In genomic region chr10:100747061-100747825, GRCh38 we compare ENCODE assay signal across 15 cellular contexts. TPM values are rescaled to one million over a fixed set of nuclear protein-coding genes. Genes with fewer than 3 reads are reported as not detected.
DNase-seq lines count a peak whose midpoint lies in the region; ATAC-seq, FAIRE-seq and TF ChIP-seq lines count a peak whose summit lies in the region.
"Had no signal": no experiment of that assay in that cellular context is flagged by ENCODE, and none has a peak within 500 bp of the region (broad histone marks: within the 10 kb centered on the region; RNA-seq: fewer than 3 reads in every experiment).

No MANE protein-coding gene starts in this region.

- peaks cover 28 to 43% of the 10 kb centered on the region in 2 experiments for H4K20me1 ChIP-seq in H1 (replicated peaks in 1 of 2; ENCODE audit: control insufficient read depth in 1 of 2, insufficient read depth in 2 of 2, low read length in 2 of 2)
- H4K20me1 ChIP-seq in neural progenitor cell (ENCODE audit: low read depth): peaks cover 98% of the 10 kb centered on the region

- H4K8ac ChIP-seq in H1 (ENCODE audit: extremely low read depth, insufficient read depth, low read length): no peak overlapping the region

- no peak overlapping the region for H2BK120ac ChIP-seq in H1 (replicated peaks; ENCODE audit: low read depth, low read length)

- H3K36me3 ChIP-seq in CD8-positive, alpha-beta T cell (ENCODE audit: insufficient read depth, low read length): no peaks in the 10 kb centered on the region
- H3K36me3 ChIP-seq in HAP-1 (replicated peaks): no peaks in the 10 kb centered on the region
- H3K36me3 ChIP-seq in H1 (ENCODE audit: control insufficient read depth in 2 of 4, insufficient read depth in 4 of 4, low read length in 3 of 4): peaks cover 0 to 7% (median 0%) of the 10 kb centered on the region in 4 experiments; a peak in 1 of 8 replicates
- no peaks in the 10 kb centered on the region for H3K36me3 ChIP-seq in neural progenitor cell

- H3K27ac Mint-ChIP-seq in CD8-positive, alpha-beta T cell: no peak overlapping the region
- H3K27ac Mint-ChIP-seq in neural progenitor cell: no peak overlapping the region

- no peak overlapping the region for H3K14ac ChIP-seq in H1 (ENCODE audit: insufficient read length)

- H3K9me3 ChIP-seq in CD8-positive, alpha-beta T cell (ENCODE audit: low read length): no peaks in the 10 kb centered on the region
- H3K9me3 ChIP-seq in HAP-1 (no peaks in the 10 kb centered on the region), H1 (ENCODE audit: insufficient read depth in 2 of 2, low read depth in 1 of 2, low read length in 1 of 2) (no peaks in the 10 kb centered on the region), neural progenitor cell (ENCODE audit: low read depth) (no peaks in the 10 kb centered on the region)

- H2AFZ ChIP-seq in H1 (ENCODE audit: low read length) (no peak overlapping the region), neural progenitor cell (replicated peaks) (no peak overlapping the region)

- H3K27me3 ChIP-seq in CD8-positive, alpha-beta T cell (ENCODE audit: insufficient read depth, low read length): peaks cover 66% of the 10 kb centered on the region
- H3K27me3 ChIP-seq in HAP-1 (ENCODE audit: low read depth) (peaks cover 91% of the 10 kb centered on the region), H1 (replicated peaks in 1 of 4; ENCODE audit: control insufficient read depth in 3 of 4, extremely low read depth in 1 of 4, insufficient read depth in 3 of 4, low read length in 3 of 4) (peaks cover 84 to 94% (median 92%) of the 10 kb centered on the region in 4 experiments), neural progenitor cell (peaks cover 100% of the 10 kb centered on the region)

- no peak overlapping the region for H3K56ac ChIP-seq in H1 (replicated peaks; ENCODE audit: insufficient read length, low read depth, low read length)

- no peak overlapping the region for H4K91ac ChIP-seq in H1 (replicated peaks; ENCODE audit: insufficient read length, low read length)

- no peaks in the 10 kb centered on the region for H3K36me3 Mint-ChIP-seq in CD8-positive, alpha-beta T cell
- H3K36me3 Mint-ChIP-seq in neural progenitor cell: no peaks in the 10 kb centered on the region

- H3K9me3 Mint-ChIP-seq in CD8-positive, alpha-beta T cell: no peaks in the 10 kb centered on the region
- peaks cover 2% of the 10 kb centered on the region for H3K9me3 Mint-ChIP-seq in neural progenitor cell

- H2BK12ac ChIP-seq in H1 (ENCODE audit: low read depth, low read length): no peak overlapping the region

- H4K5ac ChIP-seq in H1 (ENCODE audit: insufficient read length, low read depth, low read length): no peak overlapping the region

- TF ChIP-seq CTCF in CD8-positive, alpha-beta T cell (IDR thresholded peaks at IDR 0.05): no peak
- TF ChIP-seq CTCF in H1 (IDR thresholded peaks at IDR 0.05; ENCODE audit: control extremely low read depth in 1 of 3, insufficient read depth in 1 of 3, low read depth in 1 of 3, low read length in 3 of 3): no peak
- no peak for TF ChIP-seq CTCF in neural progenitor cell (IDR thresholded peaks at IDR 0.05)

- TF ChIP-seq RAD21 in H1 (IDR thresholded peaks at IDR 0.05 in 1 of 2, conservative IDR thresholded peaks at IDR 0.05 in 1 of 2; ENCODE audit: low read depth in 2 of 2, low read length in 2 of 2): no peak

- H3K23ac ChIP-seq in H1 (ENCODE audit: insufficient read length): no peak overlapping the region

- H3K4me1 Mint-ChIP-seq in CD8-positive, alpha-beta T cell (ENCODE audit: low read depth): peaks cover 42% of the 10 kb centered on the region
- H3K4me1 Mint-ChIP-seq in neural progenitor cell: peaks cover 50% of the 10 kb centered on the region

- no peak overlapping the region for H2AK5ac ChIP-seq in H1 (ENCODE audit: low read depth, low read length)

- no peak for TF ChIP-seq EP300 in H1 (IDR thresholded peaks at IDR 0.05; ENCODE audit: borderline replicate concordance in 1 of 2, low read depth in 2 of 2, low read length in 2 of 2)

- H2BK15ac ChIP-seq in H1 (ENCODE audit: low read length): no peak overlapping the region

- H3K4me3 Mint-ChIP-seq in CD8-positive, alpha-beta T cell: peak overlapping the region; percentile 65
- peak overlapping the region; percentile 80 for H3K4me3 Mint-ChIP-seq in neural progenitor cell

- no peak for DNase-seq in CD8-positive, alpha-beta T cell
- no peak for DNase-seq in HAP-1 (ENCODE audit: low spot score in 2 of 2)
- DNase-seq in H1 (ENCODE audit: low read depth in 1 of 2, low spot score in 2 of 2): no peak
- DNase-seq in neural progenitor cell (ENCODE audit: low spot score): peak; percentile 49
- DNase-seq in Ammon's horn (ENCODE audit: low spot score): no peak
- DNase-seq in NCI-H2029 treated with DMSO at 0.1 percent for 48 hours (lab: John Stamatoyannopoulos, UW): no peak
- no peak for DNase-seq in hippocampal formation (lab: John Stamatoyannopoulos, UW)
- DNase-seq: activated CD4-positive, alpha-beta T cell treated with anti-CD3 and anti-CD28 coated beads for 4 hours; activated naive CD4-positive, alpha-beta T cell treated with Interleukin-2 at 50 U/mL for 16 hours; GDM1; NCI-H1092 had no signal

- H3K27ac ChIP-seq in CD8-positive, alpha-beta T cell (ENCODE audit: low read depth, low read length): no peak overlapping the region
- H3K27ac ChIP-seq in H1 (ENCODE audit: low read depth, low read length) (no peak overlapping the region), neural progenitor cell (no peak overlapping the region)

- H3K79me2 ChIP-seq in H1 (ENCODE audit: control insufficient read depth in 1 of 2, insufficient read depth in 2 of 2, low read length in 2 of 2): no peaks in the 10 kb centered on the region
- no peaks in the 10 kb centered on the region for H3K79me2 ChIP-seq in neural progenitor cell (ENCODE audit: low read depth)

- H3K4me1 ChIP-seq in CD8-positive, alpha-beta T cell (ENCODE audit: insufficient read depth, low read length): peaks cover 56% of the 10 kb centered on the region
- H3K4me1 ChIP-seq in HAP-1: no peaks in the 10 kb centered on the region
- peaks cover 0 to 22% (median 12%) of the 10 kb centered on the region in 4 experiments; a peak in 6 of 7 replicates for H3K4me1 ChIP-seq in H1 (replicated peaks in 1 of 4; ENCODE audit: control insufficient read depth in 3 of 4, insufficient read depth in 4 of 4, low read length in 3 of 4)
- H3K4me1 ChIP-seq in neural progenitor cell: peaks cover 62% of the 10 kb centered on the region

- no peak overlapping the region for H3K4me3 ChIP-seq in CD8-positive, alpha-beta T cell (ENCODE audit: low read depth, low read length)
- H3K4me3 ChIP-seq in HAP-1: peak overlapping the region; percentile 38
- no peak overlapping the region; a peak in 1 of 8 replicates for H3K4me3 ChIP-seq in H1 (ENCODE audit: extremely low read depth in 1 of 4, insufficient read depth in 2 of 4, low read depth in 3 of 4, low read length in 4 of 4)
- H3K4me3 ChIP-seq in neural progenitor cell: peak overlapping the region; percentile 22

- no peak for TF ChIP-seq POLR2A in H1 (IDR thresholded peaks at IDR 0.05; ENCODE audit: control extremely low read depth in 1 of 2, low read depth in 2 of 2, low read length in 2 of 2)

- H3K4ac ChIP-seq in H1 (replicated peaks; ENCODE audit: insufficient read length, low read depth, low read length): no peak overlapping the region

- H3K9ac ChIP-seq in H1 (replicated peaks in 1 of 4; ENCODE audit: extremely low read depth in 1 of 4, low read depth in 3 of 4, low read length in 3 of 4) (no peak overlapping the region), neural progenitor cell (no peak overlapping the region)

- POLR2A ChIA-PET in CD8-positive, alpha-beta T cell (lab: Charles Lee): no interaction called here
- POLR2A ChIA-PET in H1 (lab: Charles Lee; ENCODE audit: partially characterized antibody): interaction anchor here (2.2 kb wide), 1 partner anchor 10 kb away, joined by 7 read pairs; no protein-coding TSS in a partner anchor

- H3K27me3 Mint-ChIP-seq in CD8-positive, alpha-beta T cell (ENCODE audit: low read depth): peaks cover 74% of the 10 kb centered on the region
- H3K27me3 Mint-ChIP-seq in neural progenitor cell (ENCODE audit: insufficient read depth, low read depth): peaks cover 90% of the 10 kb centered on the region

- intact Hi-C loops in CD8-positive, alpha-beta T cell (cut with DNase I, micrococcal nuclease): loop anchor here in 1 of 2 experiments (10.0 kb wide), 1 partner anchor 312 kb away; no protein-coding TSS in a partner anchor

- in situ Hi-C loops in HAP-1 (cut with MboI; ENCODE audit: low sequenced_read_pairs): no loop called here

- H3K18ac ChIP-seq in H1 (ENCODE audit: extremely low read depth, low read length): no peak overlapping the region

- no peaks in the 10 kb centered on the region for H3K79me1 ChIP-seq in H1 (ENCODE audit: low read depth, low read length)

- H3F3A ChIP-seq in neural progenitor cell (ENCODE audit: low read depth): peaks cover 43% of the 10 kb centered on the region

- FAIRE-seq in H1 (lab: Jason Lieb, UNC): no peak

- no peak overlapping the region for H2BK20ac ChIP-seq in H1 (ENCODE audit: low read length)

- ATAC-seq in CD8-positive, alpha-beta T cell: no peak
- ATAC-seq: sciatic nerve had no signal

- 6% methylated on average over 26 of the region's 26 CpGs; no CpG with 5 or more reads in 1 of the 2 experiments for WGBS in H1 (ENCODE audit: extremely low coverage in 1 of 2, insufficient coverage in 1 of 2, insufficient read length in 1 of 2, insufficient replicate concordance in 2 of 2, low coverage in 1 of 2, low lambda C conversion rate in 2 of 2, missing lambda C conversion rate in 1 of 2), 2 experiments

- peaks cover 2% of the 10 kb centered on the region; the same call in 1 of the 2 replicates for H3K23me2 ChIP-seq in H1 (ENCODE audit: low read depth, low read length)

- H2BK5ac ChIP-seq in H1 (ENCODE audit: low read depth, low read length): no peak overlapping the region

- CTCF ChIA-PET in CD8-positive, alpha-beta T cell (lab: Charles Lee): no interaction called here
- CTCF ChIA-PET in H1 (lab: Charles Lee; ENCODE audit: partially characterized antibody): interaction anchor here (0.6 to 1.1 kb wide), 8 partner anchors 40 to 697 kb away, joined by 3 to 4 read pairs (median 3); no protein-coding TSS in a partner anchor

- H3K4me2 ChIP-seq in H1 (ENCODE audit: insufficient read depth in 1 of 2, low read depth in 2 of 2, low read length in 2 of 2): peak overlapping the region in 1 of 2 experiments; percentile 7; a peak in 2 of 4 replicates
- peak overlapping the region; percentile 88 for H3K4me2 ChIP-seq in neural progenitor cell

RNA-seq across cellular contexts. Expression of gene PAX2, which starts 1.9 kb away (rescaled TPM):
- not detected for total RNA-seq in CD8-positive, alpha-beta T cell
- total RNA-seq in H1 (2021; fragmentation: NEBNext Ultra II Directional; extraction: Animal tissue kit (Norgen Biotek cat#: 25700)): not detected in 2 replicates
- 0.02 TPM in 1 of 2 replicates, not detected in the other for polyA plus RNA-seq in H1 (2011; rRNA removed)
- not detected for polyA plus RNA-seq in H1 (2011; cell fraction: cytosol; rRNA removed)
- polyA plus RNA-seq in H1 (2011; cell fraction: nucleus; rRNA removed): not detected
- 0.05 TPM in 1 of 4 replicates, not detected in the others for polyA plus RNA-seq in H1 (2012, experiment 1 of 2)
- not detected for polyA plus RNA-seq in H1 (2012, experiment 2 of 2)
- not detected for polyA plus RNA-seq in H1 (2013, experiment 1 of 2)
- 0.06 TPM for polyA plus RNA-seq in H1 (2013, experiment 2 of 2)
- polyA minus RNA-seq in H1 (2011; rRNA and poly(A)+ RNA removed): not detected in 2 replicates
- not detected for polyA minus RNA-seq in H1 (2011; cell fraction: cytosol; rRNA and poly(A)+ RNA removed)
- polyA minus RNA-seq in H1 (2011; cell fraction: nucleus; rRNA and poly(A)+ RNA removed): not detected
- total RNA-seq in neural progenitor cell (ENCODE audit: low replicate concordance): 0.06 and 0.34 TPM in 2 replicates
- total RNA-seq: mucosa of gallbladder, NCI-H460, sciatic nerve, subcutaneous adipose tissue had no signal

Comparison
In these comparisons a context has a peak if more than half of its experiments do, and no peak if none do; other contexts are left out.
1. H3K4me3 ChIP-seq: peak in HAP-1 (single experiment) and neural progenitor cell (single experiment); none in CD8-positive, alpha-beta T cell (single experiment) and H1 (0 of 4).